In genomic region chrX:2967584-2967983, GRCh38 we compare ENCODE assay signal across 18 cellular contexts.
DNase-seq lines count a peak whose midpoint lies in the region; ATAC-seq and TF ChIP-seq lines count a peak whose summit lies in the region.
"Had no signal": no experiment of that assay in that cellular context is flagged by ENCODE, and none has a peak within 500 bp of the region (broad histone marks: within the 10 kb centered on the region; RNA-seq: fewer than 3 reads in every experiment).

No MANE protein-coding gene starts in this region.

- H3K36me3 ChIP-seq in SK-N-MC (ENCODE audit: insufficient read depth, low read length) = no peaks in the 10 kb centered on the region
- H3K36me3 ChIP-seq: adrenal gland, heart right ventricle had no signal

- H3K9me3 ChIP-seq in SK-N-MC (ENCODE audit: low read depth, low read length) = no peaks in the 10 kb centered on the region
- H3K9me3 ChIP-seq: adrenal gland had no signal

- peak overlapping the region; percentile 64 for H3K4me3 ChIP-seq in SK-N-MC
- peak overlapping the region; percentile 14 to 15 for H3K4me3 ChIP-seq in foreskin fibroblast (ENCODE audit: low read depth in 1 of 2, low read length in 2 of 2)
- peak overlapping the region; percentile 30 for H3K4me3 ChIP-seq in skeletal muscle cell (ENCODE audit: low read depth, low read length)
- H3K4me3 ChIP-seq: adrenal gland, GM12878 had no signal

- no peak for TF ChIP-seq CTCF in foreskin fibroblast (IDR thresholded peaks at IDR 0.05; ENCODE audit: low read depth, low read length)

- H3K27ac ChIP-seq in SK-N-MC = no peak overlapping the region
- H3K27ac ChIP-seq: adrenal gland, C4-2B, parathyroid adenoma had no signal

- ATAC-seq in HG03354 (IDR thresholded peaks at IDR 0.05; ENCODE audit: poor library complexity, severe bottlenecking, unreplicated experiment) = no peak
- ATAC-seq in HG02763 (IDR thresholded peaks at IDR 0.05; ENCODE audit: unreplicated experiment) = no peak
- ATAC-seq: GM12878 had no signal

- peak overlapping the region; percentile 34 for H3K9ac ChIP-seq in SK-N-MC (ENCODE audit: insufficient read length)
- H3K9ac ChIP-seq: parathyroid adenoma had no signal

- DNase-seq in EL = peak; percentile 0
- DNase-seq in SK-N-MC (ENCODE audit: low read depth, low spot score) = no peak
- DNase-seq in foreskin fibroblast = no peak
- no peak for DNase-seq in skeletal muscle cell (ENCODE audit: low read depth)
- DNase-seq in activated naive CD4-positive, alpha-beta T cell treated with anti-CD3 and anti-CD28 coated beads, Interleukin-2, amount 50 U/mL, for 16 hours = no peak
- DNase-seq: cortex of kidney, erythroblast, GOT3, kidney glomerular epithelial cell, NCI-H187 treated with DMSO at 0.1 percent for 48 hours, NCI-H510A treated with DMSO at 0.1 percent for 48 hours had no signal
